ENCODE assay signal across 19 cellular contexts in genomic region chr3:45087155-45087554, GRCh38.
"Had no signal": no experiment of that assay in that cellular context is flagged by ENCODE, and none has a peak within 500 bp of the region (broad histone marks: within the 10 kb centered on the region; RNA-seq: fewer than 3 reads in every experiment).

No MANE protein-coding gene starts in this region.

- H3K36me3 Mint-ChIP-seq: activated naive CD4-positive, alpha-beta T cell treated with anti-CD3 and anti-CD28 coated beads, Interleukin-2, amount 50 U/mL, for 24 hours had no signal

- H3K9me3 ChIP-seq: adrenal gland, psoas muscle, suprapubic skin had no signal

- H3K27me3 Mint-ChIP-seq: activated CD4-positive, alpha-beta T cell treated with anti-CD3 and anti-CD28 coated beads for 36 hours; activated naive CD4-positive, alpha-beta T cell treated with anti-CD3 and anti-CD28 coated beads, Interleukin-2, amount 50 U/mL, for 24 hours had no signal

- H3K9me3 Mint-ChIP-seq: activated CD4-positive, alpha-beta memory T cell treated with anti-CD3 and anti-CD28 coated beads, Interleukin-2, amount 10 ng/mL, durations not matched to agents 7 days and 5 days; activated naive CD4-positive, alpha-beta T cell treated with anti-CD3 and anti-CD28 coated beads, Interleukin-2, amount 50 U/mL, for 24 hours; activated T-cell treated with anti-CD3 and anti-CD28 coated beads, Interleukin-2, amount 50 U/mL, for 24 hours; nephron; stimulated activated naive CD8-positive, alpha-beta T cell treated with anti-CD3 and anti-CD28 coated beads, Interleukin-15, Interleukin-2, amounts not matched to agents 100 ng/mL and 50 ng/mL, for 24 hours had no signal

- H3K4me1 Mint-ChIP-seq: activated CD4-positive, alpha-beta memory T cell treated with anti-CD3 and anti-CD28 coated beads, Interleukin-2, amount 10 ng/mL, durations not matched to agents 7 days and 5 days had no signal

- H3K4me1 ChIP-seq: adrenal gland, psoas muscle, spleen had no signal

- ATAC-seq: activated CD4-positive, alpha-beta T cell treated with anti-CD3 and anti-CD28 coated beads for 36 hours; psoas muscle; sciatic nerve; T-helper 17 cell had no signal

- H3K4me3 ChIP-seq: adrenal gland, psoas muscle, spleen, suprapubic skin had no signal

- H3K27me3 ChIP-seq: adrenal gland, spleen, suprapubic skin had no signal

- DNase-seq: activated CD4-positive, alpha-beta memory T cell treated with anti-CD3 and anti-CD28 coated beads, Interleukin-2, amount 10 ng/mL, durations not matched to agents 7 days and 5 days; activated CD4-positive, alpha-beta T cell treated with anti-CD3 and anti-CD28 coated beads for 36 hours; activated effector memory CD4-positive, alpha-beta T cell treated with anti-CD3 and anti-CD28 coated beads, Interleukin-2, amount 50 U/mL, for 16 hours; activated T-cell treated with anti-CD3 and anti-CD28 coated beads, Interleukin-2, amount 50 U/mL, for 24 hours; adrenal gland; central memory CD4-positive, alpha-beta T cell; dermis blood vessel endothelial cell; erythroblast; hippocampal formation; kidney; mesendoderm; psoas muscle; spleen; T-helper 17 cell had no signal

- H3K4me3 Mint-ChIP-seq: activated CD4-positive, alpha-beta memory T cell treated with anti-CD3 and anti-CD28 coated beads, Interleukin-2, amount 10 ng/mL, durations not matched to agents 7 days and 5 days; activated CD4-positive, alpha-beta T cell treated with anti-CD3 and anti-CD28 coated beads for 36 hours; activated naive CD4-positive, alpha-beta T cell treated with anti-CD3 and anti-CD28 coated beads, Interleukin-2, amount 50 U/mL, for 24 hours; activated T-cell treated with anti-CD3 and anti-CD28 coated beads, Interleukin-2, amount 50 U/mL, for 24 hours; nephron; stimulated activated naive CD8-positive, alpha-beta T cell treated with anti-CD3 and anti-CD28 coated beads, Interleukin-15, Interleukin-2, amounts not matched to agents 100 ng/mL and 50 ng/mL, for 24 hours; T-helper 17 cell had no signal

- H3K27ac Mint-ChIP-seq: activated CD4-positive, alpha-beta memory T cell treated with anti-CD3 and anti-CD28 coated beads, Interleukin-2, amount 10 ng/mL, durations not matched to agents 7 days and 5 days; activated CD4-positive, alpha-beta T cell treated with anti-CD3 and anti-CD28 coated beads for 36 hours; activated naive CD4-positive, alpha-beta T cell treated with anti-CD3 and anti-CD28 coated beads, Interleukin-2, amount 50 U/mL, for 24 hours; activated T-cell treated with anti-CD3 and anti-CD28 coated beads, Interleukin-2, amount 50 U/mL, for 24 hours; nephron; stimulated activated naive CD8-positive, alpha-beta T cell treated with anti-CD3 and anti-CD28 coated beads, Interleukin-15, Interleukin-2, amounts not matched to agents 100 ng/mL and 50 ng/mL, for 24 hours; T-helper 17 cell had no signal

- H3K36me3 ChIP-seq: adrenal gland, spleen had no signal

- H3K27ac ChIP-seq: adrenal gland, psoas muscle, spleen, suprapubic skin had no signal
